Comparison of ENCODE assay signal across 1 cellular context in the genomic region with DNA sequence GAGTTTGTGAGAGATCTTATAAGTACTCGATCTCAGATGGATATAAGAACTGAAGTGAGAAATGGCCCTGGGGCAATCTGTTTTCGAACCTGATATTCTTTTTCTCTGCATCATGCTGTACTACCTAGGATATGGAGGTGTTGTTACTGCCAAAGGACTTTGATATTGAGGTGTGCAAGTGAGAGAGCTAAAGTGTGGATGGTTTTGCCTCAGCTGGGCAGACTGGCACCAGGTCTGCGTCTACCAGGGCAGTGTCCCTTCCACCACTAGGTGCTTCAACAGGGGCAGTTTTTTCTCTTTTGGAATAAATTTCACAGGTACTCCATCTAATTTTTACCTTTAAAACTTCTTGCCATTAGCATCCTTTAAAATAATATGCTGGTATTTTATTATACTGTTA.
A peak's percentile ranks its signal among the peaks of the same experiment; 100 is the strongest.
TF ChIP-seq lines count a peak whose summit lies in the region.

No MANE protein-coding gene starts in this region.

TF ChIP-seq in liver, 16 proteins besides CTCF, POLR2A, EP300 and RAD21 (continued from another document):
- TF ChIP-seq JUND (IDR thresholded peaks at IDR 0.05) (peak in 1 of 2 donors; percentile 7), HNF4A (conservative IDR thresholded peaks at IDR 0.05) (peak; percentile 60 to 62), FOXA2 (IDR thresholded peaks at IDR 0.05) (no peak), RXRA (IDR thresholded peaks at IDR 0.05) (no peak)
